Comparison of ENCODE assay signal across 1 cellular context in the genomic region with DNA sequence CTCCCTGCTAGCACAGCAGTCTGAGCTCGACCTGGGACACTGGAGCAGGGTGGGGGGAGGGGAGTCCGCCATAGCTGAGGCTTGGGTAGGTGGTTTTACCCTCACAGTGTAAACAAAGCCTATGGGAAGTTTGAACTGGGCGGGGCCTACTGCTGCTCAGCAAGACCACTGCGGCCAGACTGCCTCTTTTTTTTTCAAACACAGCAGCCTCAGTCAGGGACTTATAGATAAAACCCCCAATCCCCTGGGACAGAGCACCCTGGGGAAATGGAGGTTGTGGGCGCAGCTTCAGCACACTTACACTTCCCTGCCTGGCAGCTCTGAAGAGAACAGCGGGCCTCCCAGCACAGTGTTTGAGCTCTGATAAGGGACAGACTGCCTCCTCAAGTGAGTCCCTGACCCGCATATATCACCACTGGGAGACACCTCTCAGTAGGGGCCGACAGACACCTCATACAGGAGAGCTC.
TF ChIP-seq lines count a peak whose summit lies in the region.

No MANE protein-coding gene starts in this region.

TF ChIP-seq in H1, 55 proteins besides CTCF, POLR2A, EP300 and RAD21 (continued from another document):
- TF ChIP-seq HDAC6 (IDR thresholded peaks at IDR 0.05; ENCODE audit: low read depth, low read length) (no peak), KDM4A (IDR thresholded peaks at IDR 0.05; ENCODE audit: low read depth, low read length, severe bottlenecking) (no peak), TAF1 (IDR thresholded peaks at IDR 0.05; ENCODE audit: low read depth, low read length) (no peak), NANOG (IDR thresholded peaks at IDR 0.05; ENCODE audit: insufficient read depth, low read depth, low read length, poor library complexity, severe bottlenecking) (no peak), RBBP5 (IDR thresholded peaks at IDR 0.05; ENCODE audit: borderline replicate concordance, low read depth, low read length) (no peak), RNF2 (IDR thresholded peaks at IDR 0.05; ENCODE audit: borderline replicate concordance, low read depth, low read length, missing control alignments, poor library complexity, severe bottlenecking) (no peak), SIN3A (conservative IDR thresholded peaks at IDR 0.05 in 1 of 2, IDR thresholded peaks at IDR 0.05 in 1 of 2; ENCODE audit: low read depth in 1 of 2, low read length in 2 of 2) (no peak), EGR1 (IDR thresholded peaks at IDR 0.05; ENCODE audit: borderline replicate concordance, low read depth, low read length) (no peak), PHF8 (conservative IDR thresholded peaks at IDR 0.05; ENCODE audit: low read depth, low read length) (no peak), POU5F1 (IDR thresholded peaks at IDR 0.05; ENCODE audit: low read depth, low read length) (no peak)
